Comparison of ENCODE assay signal across 14 cellular contexts in the genomic region with DNA sequence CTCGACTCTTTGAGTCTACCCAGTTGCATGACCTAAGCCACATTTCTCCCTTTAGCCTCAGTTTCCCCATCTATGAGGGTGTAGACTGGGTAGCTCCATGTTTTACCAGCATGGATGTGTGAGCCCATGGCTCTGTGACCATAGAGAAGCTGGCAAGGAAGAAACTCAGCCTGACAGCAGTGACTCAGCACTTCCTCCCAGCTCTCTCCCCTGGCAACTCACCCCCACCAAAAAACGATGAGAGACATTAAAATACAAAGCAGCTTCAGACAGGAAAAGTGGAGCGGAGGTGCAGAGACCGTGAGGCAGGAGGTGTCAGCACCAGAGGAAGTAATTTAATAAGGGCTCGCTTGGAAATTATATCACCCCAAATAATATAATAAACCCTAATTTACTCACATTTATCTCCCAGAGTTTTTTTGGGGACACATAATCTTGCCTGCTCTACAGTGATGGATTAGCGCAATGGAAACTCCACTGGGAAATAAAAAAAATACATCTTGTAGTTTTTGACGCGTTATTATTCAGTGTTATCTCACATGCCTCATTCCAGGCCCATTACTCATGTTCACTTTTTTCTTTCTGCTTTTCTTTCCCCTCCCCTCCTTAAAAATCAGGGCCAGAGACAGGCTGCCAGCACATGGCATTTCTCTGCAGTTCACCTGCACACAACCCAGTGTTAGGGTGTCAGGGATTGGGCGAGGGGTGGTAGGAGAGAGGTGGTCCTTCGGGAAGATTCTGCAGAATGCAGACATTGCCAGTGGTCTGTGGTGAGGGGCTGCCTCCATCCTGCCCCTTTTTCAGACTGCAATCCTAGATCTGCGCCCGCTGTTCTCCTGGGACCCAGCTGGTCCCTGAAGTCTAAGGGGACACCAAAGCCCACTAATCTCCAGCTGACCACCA.
A peak's percentile ranks its signal among the peaks of the same experiment; 100 is the strongest.
DNase-seq lines count a peak whose midpoint lies in the region; ATAC-seq and TF ChIP-seq lines count a peak whose summit lies in the region.
"Had no signal": no experiment of that assay in that cellular context is flagged by ENCODE, and none has a peak within 500 bp of the region (broad histone marks: within the 10 kb centered on the region; RNA-seq: fewer than 3 reads in every experiment).

No MANE protein-coding gene starts in this region.

- no peak overlapping the region for H3K4me3 Mint-ChIP-seq in T-helper 17 cell
- H3K4me3 Mint-ChIP-seq: CD8-positive, alpha-beta T cell had no signal

- no TSS peak for BruUV-seq in A673 (replicated peaks; lab: Mats Ljungman, UMichigan)

- H3K36me3 Mint-ChIP-seq in T-helper 17 cell (ENCODE audit: low read depth) = no peaks in the 10 kb centered on the region
- H3K36me3 Mint-ChIP-seq: CD8-positive, alpha-beta T cell had no signal

- intact Hi-C loops in A673 (cut with micrococcal nuclease; ENCODE audit: unreplicated experiment) (no loop called here), left lung (cut with DNase I) (no loop called here)

- no peaks in the 10 kb centered on the region for H3K4me1 Mint-ChIP-seq in T-helper 17 cell

- CTCF ChIA-PET in A673 (lab: Charles Lee) = no interaction called here

- H3K27me3 ChIP-seq in A673 (replicated peaks; ENCODE audit: insufficient read depth, low read depth, low read length, poor library complexity) = peaks cover 6% of the 10 kb centered on the region
- H3K27me3 ChIP-seq in HL-60 (ENCODE audit: insufficient read depth, poor library complexity, severe bottlenecking) = no peaks in the 10 kb centered on the region
- no peaks in the 10 kb centered on the region for H3K27me3 ChIP-seq in WERI-Rb-1 (ENCODE audit: insufficient read depth, low read depth, severe bottlenecking)
- H3K27me3 ChIP-seq in left lung = peaks cover 0 to 19% of the 10 kb centered on the region in 2 donors
- H3K27me3 ChIP-seq: vagina had no signal

- H3K4me3 ChIP-seq in A673 (ENCODE audit: low read depth, low read length, poor library complexity, severe bottlenecking) (no peak overlapping the region), HL-60 (replicated peaks; ENCODE audit: insufficient read depth, low read length) (no peak overlapping the region), WERI-Rb-1 (ENCODE audit: low read depth, low read length) (no peak overlapping the region), left lung (no peak overlapping the region)
- H3K4me3 ChIP-seq: vagina had no signal

- no peak for ATAC-seq in left lung
- ATAC-seq in T-helper 17 cell = no peak
- ATAC-seq: CD8-positive, alpha-beta T cell had no signal

- TF ChIP-seq CTCF in A673 (conservative IDR thresholded peaks at IDR 0.05; ENCODE audit: low read depth, low read length) (no peak), HL-60 (IDR thresholded peaks at IDR 0.05; ENCODE audit: insufficient read depth, low read length) (no peak), WERI-Rb-1 (IDR thresholded peaks at IDR 0.05; ENCODE audit: low read depth, low read length) (no peak), left lung (IDR thresholded peaks at IDR 0.05) (no peak)

- no peak overlapping the region for H3K27ac Mint-ChIP-seq in T-helper 17 cell
- H3K27ac Mint-ChIP-seq: CD8-positive, alpha-beta T cell had no signal

- H3K27me3 Mint-ChIP-seq in T-helper 17 cell = peaks cover 35% of the 10 kb centered on the region

- DNase-seq in A673 (ENCODE audit: low spot score) (peak; percentile 33), HL-60 (ENCODE audit: low read depth in 1 of 2, low spot score in 1 of 2) (peak; percentile 0 to 11), WERI-Rb-1 (peak; percentile 2), kidney tubule cell (ENCODE audit: low spot score) (peak; percentile 25), left lung (no peak), T-helper 17 cell (no peak), midbrain (lab: John Stamatoyannopoulos, UW) (no peak)
- no peak for DNase-seq in activated CD8-positive, alpha-beta memory T cell treated with anti-CD3 and anti-CD28 coated beads, Interleukin-2, amount 50 U/mL, for 48 hours
- DNase-seq: activated CD8-positive, alpha-beta memory T cell treated with anti-CD3 and anti-CD28 coated beads, Interleukin-2, amount 50 U/mL, for 4 hours; amniotic stem cell; CD8-positive, alpha-beta T cell; stimulated activated CD4-positive, alpha-beta T cell treated with anti-CD3 and anti-CD28 coated beads, Interleukin-12 subunit alpha, Interleukin-12 subunit beta, amount 100 ng/mL, for 4 hours had no signal

- no peaks in the 10 kb centered on the region for H3K36me3 ChIP-seq in A673 (ENCODE audit: insufficient read depth, low read length, poor library complexity, severe bottlenecking)
- no peaks in the 10 kb centered on the region for H3K36me3 ChIP-seq in WERI-Rb-1
- H3K36me3 ChIP-seq in left lung = no peaks in the 10 kb centered on the region
- H3K36me3 ChIP-seq: vagina had no signal

- H3K9me3 ChIP-seq in A673 (ENCODE audit: low read depth, low read length, poor library complexity, severe bottlenecking) (no peaks in the 10 kb centered on the region), WERI-Rb-1 (ENCODE audit: severe bottlenecking) (no peaks in the 10 kb centered on the region), left lung (no peaks in the 10 kb centered on the region), T-helper 17 cell (ENCODE audit: control insufficient read depth, low read length, poor library complexity, severe bottlenecking) (no peaks in the 10 kb centered on the region)
- H3K9me3 ChIP-seq: vagina had no signal

- H3K4me1 ChIP-seq in A673 (ENCODE audit: insufficient read depth, low read length, poor library complexity, severe bottlenecking) (no peaks in the 10 kb centered on the region), left lung (no peaks in the 10 kb centered on the region)
- H3K4me1 ChIP-seq: vagina had no signal

- H3K27ac ChIP-seq in A673 (ENCODE audit: low read depth, low read length, poor library complexity, severe bottlenecking) = no peak overlapping the region
- H3K27ac ChIP-seq in HL-60 (replicated peaks) = no peak overlapping the region
- H3K27ac ChIP-seq in WERI-Rb-1 = no peak overlapping the region
- H3K27ac ChIP-seq in left lung = no peak overlapping the region
- H3K27ac ChIP-seq: vagina, VCaP had no signal

- POLR2A ChIA-PET in A673 (lab: Charles Lee; ENCODE audit: low non-redundant PET) = no interaction called here

Comparison
In these comparisons a context has a peak if more than half of its experiments do, and no peak if none do; other contexts are left out.
1. DNase-seq: peak in A673 (single experiment), HL-60 (2 of 2), WERI-Rb-1 (single experiment) and kidney tubule cell (single experiment); none in activated CD8-positive, alpha-beta memory T cell treated with anti-CD3 and anti-CD28 coated beads, Interleukin-2, amount 50 U/mL, for 48 hours (single experiment), left lung (0 of 2), T-helper 17 cell (0 of 3) and midbrain (single experiment).